11 cellular contexts compared by ENCODE assay signal in the genomic region with DNA sequence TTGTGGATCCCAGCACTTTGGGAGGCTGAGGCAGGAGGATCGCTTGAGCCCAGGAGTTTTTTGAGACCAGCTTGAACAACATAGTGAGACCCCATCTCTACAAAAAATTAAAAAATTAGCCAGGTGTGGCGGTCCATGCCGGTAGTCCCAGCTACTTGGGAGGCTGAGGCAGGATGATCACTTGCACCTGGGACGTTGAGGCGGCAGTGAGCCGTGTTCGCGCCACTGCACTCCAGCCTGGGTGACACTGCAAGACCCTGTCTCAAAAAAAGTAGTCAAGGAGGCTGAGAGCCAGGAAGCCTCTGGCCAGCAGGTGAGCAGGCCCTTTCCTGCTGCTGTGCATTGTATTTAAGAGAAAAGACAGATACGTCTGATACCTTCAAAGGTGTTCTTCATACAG. TPM values are rescaled to one million over a fixed set of nuclear protein-coding genes. Genes with fewer than 3 reads are reported as not detected.
A peak's percentile ranks its signal among the peaks of the same experiment; 100 is the strongest.
DNase-seq lines count a peak whose midpoint lies in the region; ATAC-seq and TF ChIP-seq lines count a peak whose summit lies in the region.
"Had no signal": no experiment of that assay in that cellular context is flagged by ENCODE, and none has a peak within 500 bp of the region (broad histone marks: within the 10 kb centered on the region; RNA-seq: fewer than 3 reads in every experiment).

No MANE protein-coding gene starts in this region.

- H3K36me3 ChIP-seq in KOPT-K1 (ENCODE audit: insufficient read depth, low read length), result no peaks in the 10 kb centered on the region
- no peaks in the 10 kb centered on the region for H3K36me3 ChIP-seq in parathyroid adenoma (ENCODE audit: control insufficient read depth, insufficient read depth, low read length)

- intact Hi-C loops in CD4-positive, alpha-beta T cell (cut with DNase I, micrococcal nuclease), result loop anchor here in 1 of 2 experiments (2.0 kb wide), 1 partner anchor 18 kb away; no protein-coding TSS in a partner anchor

- H3K4me2 ChIP-seq in parathyroid adenoma (ENCODE audit: low read length), result peak overlapping the region; percentile 61

- in situ Hi-C loops in GM13977 (cut with MboI; ENCODE audit: low pct_unique_long_range_greater_than_20kb, low sequenced_read_pairs, unreplicated experiment), result no loop called here

- H3K27ac Mint-ChIP-seq in CD4-positive, alpha-beta T cell, result peak overlapping the region; percentile 27
- peak overlapping the region; percentile 88 to 90 for H3K27ac Mint-ChIP-seq in effector memory CD8-positive, alpha-beta T cell

- H3K27me3 ChIP-seq in CD4-positive, alpha-beta T cell (ENCODE audit: control insufficient read depth, insufficient read depth, low read length), result no peaks in the 10 kb centered on the region
- no peaks in the 10 kb centered on the region for H3K27me3 ChIP-seq in parathyroid adenoma (ENCODE audit: control insufficient read depth, insufficient read depth, low read length)

- no peaks in the 10 kb centered on the region for H3K9me3 Mint-ChIP-seq in CD4-positive, alpha-beta T cell
- no peaks in the 10 kb centered on the region for H3K9me3 Mint-ChIP-seq in effector memory CD8-positive, alpha-beta T cell

- POLR2A ChIA-PET in CD4-positive, alpha-beta T cell (lab: Charles Lee), result interaction anchor here (1.3 kb wide), 1 partner anchor 119 kb away, joined by 5 read pairs; a partner anchor contains a TSS

- CTCF ChIA-PET in CD4-positive, alpha-beta T cell (lab: Charles Lee), result interaction anchor here (1.0 to 2.0 kb wide), 2 partner anchors 8 to 9 kb away, joined by 4 to 9 read pairs; no protein-coding TSS in a partner anchor

- peaks cover 27% of the 10 kb centered on the region for H3K4me1 ChIP-seq in parathyroid adenoma

- H3K9ac ChIP-seq in parathyroid adenoma, result no peak overlapping the region

- no peaks in the 10 kb centered on the region for H3K36me3 Mint-ChIP-seq in CD4-positive, alpha-beta T cell (ENCODE audit: low read depth)
- peaks cover 4% of the 10 kb centered on the region for H3K36me3 Mint-ChIP-seq in effector memory CD8-positive, alpha-beta T cell (ENCODE audit: insufficient read depth)

- no peak for DNase-seq in CD4-positive, alpha-beta T cell
- DNase-seq in effector memory CD8-positive, alpha-beta T cell, result no peak
- DNase-seq in DMS79 treated with DMSO at 0.1 percent for 48 hours (lab: John Stamatoyannopoulos, UW), result no peak
- DNase-seq in RKO (ENCODE audit: low spot score), result no peak
- DNase-seq in GM13977 (ENCODE audit: low spot score), result no peak
- DNase-seq: NCI-H2081; stimulated activated CD4-positive, alpha-beta T cell treated with anti-CD3 and anti-CD28 coated beads, Interleukin-2, amount 100 ng/mL, for 24 hours had no signal

- peak overlapping the region; percentile 40 for H2AFZ ChIP-seq in parathyroid adenoma

- ATAC-seq in CD4-positive, alpha-beta T cell (ENCODE audit: poor library complexity), result no peak
- ATAC-seq in effector memory CD8-positive, alpha-beta T cell (replicated peaks), result no peak
- no peak for ATAC-seq in HG03565 (IDR thresholded peaks at IDR 0.05; ENCODE audit: unreplicated experiment)

- H3K27ac ChIP-seq in CD4-positive, alpha-beta T cell (ENCODE audit: low read depth, low read length), result no peak overlapping the region
- H3K27ac ChIP-seq in KOPT-K1 (ENCODE audit: low read depth, low read length, poor library complexity, severe bottlenecking) (peak overlapping the region; percentile 52), parathyroid adenoma (peak overlapping the region; percentile 82)

- H3K4me3 Mint-ChIP-seq in CD4-positive, alpha-beta T cell, result peak overlapping the region; percentile 80
- H3K4me3 Mint-ChIP-seq in effector memory CD8-positive, alpha-beta T cell, result peak overlapping the region; percentile 69 to 73

- no peaks in the 10 kb centered on the region for H3K79me2 ChIP-seq in parathyroid adenoma

- H3K4me1 Mint-ChIP-seq in CD4-positive, alpha-beta T cell (ENCODE audit: low read depth), result peaks cover 13% of the 10 kb centered on the region
- H3K4me1 Mint-ChIP-seq in effector memory CD8-positive, alpha-beta T cell (ENCODE audit: low read depth in 2 of 2), result peaks cover 9 to 10% of the 10 kb centered on the region in 2 donors

- peak overlapping the region; percentile 23 for H3K4me3 ChIP-seq in parathyroid adenoma (ENCODE audit: low read depth, low read length)

- H3K27me3 Mint-ChIP-seq in CD4-positive, alpha-beta T cell, result no peaks in the 10 kb centered on the region
- H3K27me3 Mint-ChIP-seq in effector memory CD8-positive, alpha-beta T cell, result peaks cover 0 to 24% of the 10 kb centered on the region in 2 donors

- no peaks in the 10 kb centered on the region for H3K9me3 ChIP-seq in CD4-positive, alpha-beta T cell (ENCODE audit: control insufficient read depth, low read length)
- H3K9me3 ChIP-seq in KOPT-K1 (ENCODE audit: insufficient read depth, low read length, poor library complexity, severe bottlenecking) (no peaks in the 10 kb centered on the region), parathyroid adenoma (ENCODE audit: control insufficient read depth, low read length) (no peaks in the 10 kb centered on the region)

- no peak for TF ChIP-seq CTCF in CD4-positive, alpha-beta T cell (IDR thresholded peaks at IDR 0.05)
- TF ChIP-seq CTCF in parathyroid adenoma (IDR thresholded peaks at IDR 0.05) (no peak), GM13977 (IDR thresholded peaks at IDR 0.05; ENCODE audit: extremely low read depth, insufficient read depth, missing control alignments) (no peak)

RNA-seq across cellular contexts. Expression of a gene that starts 11.1 kb away (rescaled TPM):
- under 1 TPM in 1 of 2 experiments, not detected in 1; 0.28 TPM for total RNA-seq in CD4-positive, alpha-beta T cell
- total RNA-seq: Right ventricle myocardium inferior had no signal

RNA-seq across cellular contexts. Expression of a gene that starts 19.3 kb away (rescaled TPM):
- 100 to 1,000 TPM; 103 to 105 TPM for total RNA-seq in CD4-positive, alpha-beta T cell
